In the genomic region with DNA sequence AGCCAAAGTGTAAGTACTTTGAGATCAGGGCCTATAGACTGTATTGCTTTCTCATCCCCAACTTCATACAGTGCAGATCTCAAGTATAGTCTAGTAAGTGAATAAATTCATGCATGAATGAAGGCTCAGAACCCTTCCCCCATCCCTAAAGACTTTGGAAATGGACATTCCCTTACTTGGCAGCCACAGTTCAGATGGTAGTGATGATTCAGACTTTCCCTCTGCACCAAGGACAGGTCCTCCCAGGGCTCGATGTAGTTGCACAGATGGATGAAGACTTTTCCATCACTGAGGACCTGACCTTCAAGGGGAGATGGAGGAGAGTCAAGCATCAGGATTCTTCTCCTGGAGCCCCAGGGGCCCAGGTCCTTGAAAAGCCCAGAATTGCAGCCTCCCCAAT, we compare ENCODE assay signal across 1 cellular context.
TF ChIP-seq lines count a peak whose summit lies in the region.

No MANE protein-coding gene starts in this region.

TF ChIP-seq in HCT116, 20 proteins besides CTCF, POLR2A, EP300 and RAD21 (continued from another document):
- TF ChIP-seq, protein P1, sequence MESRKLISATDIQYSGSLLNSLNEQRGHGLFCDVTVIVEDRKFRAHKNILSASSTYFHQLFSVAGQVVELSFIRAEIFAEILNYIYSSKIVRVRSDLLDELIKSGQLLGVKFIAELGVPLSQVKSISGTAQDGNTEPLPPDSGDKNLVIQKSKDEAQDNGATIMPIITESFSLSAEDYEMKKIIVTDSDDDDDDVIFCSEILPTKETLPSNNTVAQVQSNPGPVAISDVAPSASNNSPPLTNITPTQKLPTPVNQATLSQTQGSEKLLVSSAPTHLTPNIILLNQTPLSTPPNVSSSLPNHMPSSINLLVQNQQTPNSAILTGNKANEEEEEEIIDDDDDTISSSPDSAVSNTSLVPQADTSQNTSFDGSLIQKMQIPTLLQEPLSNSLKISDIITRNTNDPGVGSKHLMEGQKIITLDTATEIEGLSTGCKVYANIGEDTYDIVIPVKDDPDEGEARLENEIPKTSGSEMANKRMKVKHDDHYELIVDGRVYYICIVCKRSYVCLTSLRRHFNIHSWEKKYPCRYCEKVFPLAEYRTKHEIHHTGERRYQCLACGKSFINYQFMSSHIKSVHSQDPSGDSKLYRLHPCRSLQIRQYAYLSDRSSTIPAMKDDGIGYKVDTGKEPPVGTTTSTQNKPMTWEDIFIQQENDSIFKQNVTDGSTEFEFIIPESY (IDR thresholded peaks at IDR 0.05; ENCODE audit: extremely low read depth, insufficient replicate concordance, low read length) = no peak
- TF ChIP-seq JUND (IDR thresholded peaks at IDR 0.05) = peak; percentile 16
- TF ChIP-seq ELF1 (IDR thresholded peaks at IDR 0.05; ENCODE audit: borderline replicate concordance, low read depth) = no peak
- no peak for TF ChIP-seq TCF7L2 (IDR thresholded peaks at IDR 0.05; ENCODE audit: borderline replicate concordance, extremely low read depth, insufficient read depth, insufficient read length)
- TF ChIP-seq POLR2AphosphoS5 (IDR thresholded peaks at IDR 0.05; ENCODE audit: low read depth, low read length) = no peak
- TF ChIP-seq CEBPB (IDR thresholded peaks at IDR 0.05; ENCODE audit: low read depth) = no peak
- no peak for TF ChIP-seq FOSL1 (IDR thresholded peaks at IDR 0.05; ENCODE audit: low read depth)
- no peak for TF ChIP-seq EGR1 (IDR thresholded peaks at IDR 0.05; ENCODE audit: low read depth)
